In the genomic region with DNA sequence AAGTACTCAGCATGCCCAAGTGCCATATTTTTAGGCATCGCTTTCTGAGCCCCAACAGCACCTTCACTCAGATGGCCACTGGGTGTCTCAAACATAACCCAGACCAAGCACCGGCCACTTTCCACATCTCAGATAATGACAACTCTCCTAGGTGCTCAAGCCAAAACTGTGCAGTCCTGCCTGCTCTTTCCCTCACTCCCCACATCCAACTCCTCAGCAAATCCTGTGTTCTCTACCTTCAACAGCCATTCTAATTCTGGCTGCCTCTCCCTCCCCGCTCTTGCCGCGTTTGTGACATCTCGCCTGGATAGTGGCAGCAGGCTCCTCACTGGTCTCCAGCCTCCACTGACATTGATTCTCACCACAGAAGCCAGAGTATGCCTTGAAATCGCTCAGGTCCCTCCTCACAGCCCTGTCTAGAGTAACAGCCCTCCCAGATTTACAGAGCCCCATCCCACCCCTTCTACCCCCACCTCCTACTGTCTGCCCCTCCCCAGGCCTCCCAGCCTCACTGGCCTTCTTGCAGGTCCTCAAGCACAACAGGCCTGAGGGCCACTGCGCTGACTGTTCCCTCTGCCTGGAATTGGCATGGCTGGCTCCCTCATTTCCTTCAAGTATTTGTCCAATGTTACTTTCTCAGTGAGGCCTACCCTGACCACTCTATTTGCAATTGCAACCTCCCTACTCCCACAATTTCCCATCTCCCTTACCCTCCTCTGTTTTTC, we compare ENCODE assay signal across 12 cellular contexts. TPM values are rescaled to one million over a fixed set of nuclear protein-coding genes. Genes with fewer than 3 reads are reported as not detected.
A peak's percentile ranks its signal among the peaks of the same experiment; 100 is the strongest.
DNase-seq lines count a peak whose midpoint lies in the region; ATAC-seq and TF ChIP-seq lines count a peak whose summit lies in the region.
"Had no signal": no experiment of that assay in that cellular context is flagged by ENCODE, and none has a peak within 500 bp of the region (broad histone marks: within the 10 kb centered on the region; RNA-seq: fewer than 3 reads in every experiment).

No MANE protein-coding gene starts in this region.

- peak overlapping the region; percentile 45 for H3K27ac Mint-ChIP-seq in activated CD4-positive, alpha-beta T cell treated with anti-CD3 and anti-CD28 coated beads for 36 hours
- H3K27ac Mint-ChIP-seq in progenitor cell of endocrine pancreas, result no peak overlapping the region

- POLR2A ChIA-PET in activated CD4-positive, alpha-beta T cell treated with anti-CD3 and anti-CD28 coated beads for 36 hours (lab: Charles Lee), result no interaction called here

- H3K4me3 Mint-ChIP-seq in activated CD4-positive, alpha-beta T cell treated with anti-CD3 and anti-CD28 coated beads for 36 hours, result peak overlapping the region; percentile 55
- H3K4me3 Mint-ChIP-seq in progenitor cell of endocrine pancreas (ENCODE audit: low read depth), result peak overlapping the region; percentile 52

- CTCF ChIA-PET in activated CD4-positive, alpha-beta T cell treated with anti-CD3 and anti-CD28 coated beads for 36 hours (lab: Charles Lee), result no interaction called here

- no peak for DNase-seq in activated CD4-positive, alpha-beta T cell treated with anti-CD3 and anti-CD28 coated beads for 36 hours
- DNase-seq in activated CD4-positive, alpha-beta T cell treated with anti-CD3 and anti-CD28 coated beads, Interleukin-2, amount 50 U/mL, for 1 hour, result no peak
- DNase-seq in NCI-H69 (lab: John Stamatoyannopoulos, UW) (peak; percentile 25), cerebellar cortex (ENCODE audit: low spot score) (peak; percentile 40), progenitor cell of endocrine pancreas (ENCODE audit: low spot score, unreplicated experiment) (no peak)
- DNase-seq in stimulated activated CD4-positive, alpha-beta T cell treated with anti-CD3 and anti-CD28 coated beads, Interleukin-4, amount 100 ng/mL, for 1 hour, result no peak
- DNase-seq: NCI-H526 treated with DMSO at 0.1 percent for 48 hours had no signal

- H3K9me3 Mint-ChIP-seq in activated CD4-positive, alpha-beta T cell treated with anti-CD3 and anti-CD28 coated beads for 36 hours (ENCODE audit: low read depth), result no peaks in the 10 kb centered on the region
- no peaks in the 10 kb centered on the region for H3K9me3 Mint-ChIP-seq in progenitor cell of endocrine pancreas (ENCODE audit: low read depth)

- intact Hi-C loops in activated CD4-positive, alpha-beta T cell treated with anti-CD3 and anti-CD28 coated beads for 36 hours (cut with DNase I, micrococcal nuclease), result loop anchor here (5.0 to 10.0 kb wide), 6 partner anchors 78 to 628 kb away; a partner anchor contains a TSS

- TF ChIP-seq CTCF in progenitor cell of endocrine pancreas (IDR thresholded peaks at IDR 0.05; ENCODE audit: unreplicated experiment), result no peak

- peaks cover 10% of the 10 kb centered on the region for H3K36me3 Mint-ChIP-seq in activated CD4-positive, alpha-beta T cell treated with anti-CD3 and anti-CD28 coated beads for 36 hours (ENCODE audit: low read depth)
- peaks cover 1% of the 10 kb centered on the region for H3K36me3 Mint-ChIP-seq in progenitor cell of endocrine pancreas (ENCODE audit: insufficient read depth)

- no peaks in the 10 kb centered on the region for H3K27me3 Mint-ChIP-seq in activated CD4-positive, alpha-beta T cell treated with anti-CD3 and anti-CD28 coated beads for 36 hours
- peaks cover 4% of the 10 kb centered on the region for H3K27me3 Mint-ChIP-seq in progenitor cell of endocrine pancreas

- peaks cover 28% of the 10 kb centered on the region for H3K4me1 Mint-ChIP-seq in activated CD4-positive, alpha-beta T cell treated with anti-CD3 and anti-CD28 coated beads for 36 hours
- peaks cover 8% of the 10 kb centered on the region for H3K4me1 Mint-ChIP-seq in progenitor cell of endocrine pancreas (ENCODE audit: low read depth)

- no peak for ATAC-seq in activated CD4-positive, alpha-beta T cell treated with anti-CD3 and anti-CD28 coated beads for 36 hours
- ATAC-seq in HG03045 (IDR thresholded peaks at IDR 0.05; ENCODE audit: unreplicated experiment) (no peak), GM21367 (IDR thresholded peaks at IDR 0.05; ENCODE audit: unreplicated experiment) (no peak)
- ATAC-seq: right lobe of liver had no signal

RNA-seq across cellular contexts. Expression of a gene that starts 1.3 kb away (rescaled TPM):
- total RNA-seq in activated CD4-positive, alpha-beta T cell treated with anti-CD3 and anti-CD28 coated beads for 36 hours, result 1 to 10 TPM; 1.4 to 2.3 TPM
- total RNA-seq in progenitor cell of endocrine pancreas, result 5.2 and 6.1 TPM in 2 replicates
- total RNA-seq: G401, MCF 10A had no signal

RNA-seq across cellular contexts. Expression of a gene that starts 2.2 kb away (rescaled TPM):
- total RNA-seq in activated CD4-positive, alpha-beta T cell treated with anti-CD3 and anti-CD28 coated beads for 36 hours, result 10 to 100 TPM; 19.7 to 20.0 TPM
- total RNA-seq in progenitor cell of endocrine pancreas, result 16.9 and 17.2 TPM in 2 replicates

RNA-seq across cellular contexts. Expression of a gene that starts 6.7 kb away (rescaled TPM):
- 10 to 100 TPM; 17.2 to 45.4 TPM for total RNA-seq in activated CD4-positive, alpha-beta T cell treated with anti-CD3 and anti-CD28 coated beads for 36 hours
- 71.7 and 78.8 TPM in 2 replicates for total RNA-seq in progenitor cell of endocrine pancreas

RNA-seq across cellular contexts. Expression of a gene that starts 17.8 kb away (rescaled TPM):
- total RNA-seq in activated CD4-positive, alpha-beta T cell treated with anti-CD3 and anti-CD28 coated beads for 36 hours, result 100 to 1,000 TPM; 123 to 144 TPM
- total RNA-seq in progenitor cell of endocrine pancreas, result 66.2 and 73.4 TPM in 2 replicates

RNA-seq across cellular contexts. Expression of a gene that starts 57.8 kb away (rescaled TPM):
- 1 to 10 TPM; 2.8 to 3.1 TPM for total RNA-seq in activated CD4-positive, alpha-beta T cell treated with anti-CD3 and anti-CD28 coated beads for 36 hours
- 8.0 and 10.3 TPM in 2 replicates for total RNA-seq in progenitor cell of endocrine pancreas

Comparison
In these comparisons a context has a peak if more than half of its experiments do, and no peak if none do; other contexts are left out.
1. DNase-seq: peak in NCI-H69 (single experiment) and cerebellar cortex (single experiment); none in activated CD4-positive, alpha-beta T cell treated with anti-CD3 and anti-CD28 coated beads for 36 hours (single experiment), activated CD4-positive, alpha-beta T cell treated with anti-CD3 and anti-CD28 coated beads, Interleukin-2, amount 50 U/mL, for 1 hour (single experiment), progenitor cell of endocrine pancreas (single experiment) and stimulated activated CD4-positive, alpha-beta T cell treated with anti-CD3 and anti-CD28 coated beads, Interleukin-4, amount 100 ng/mL, for 1 hour (single experiment).